ENCODE assay signal across 25 cellular contexts in genomic region chr20:24472426-24472825, GRCh38. TPM values are rescaled to one million over a fixed set of nuclear protein-coding genes. Genes with fewer than 3 reads are reported as not detected.
DNase-seq lines count a peak whose midpoint lies in the region; ATAC-seq, FAIRE-seq and TF ChIP-seq lines count a peak whose summit lies in the region.
"Had no signal": no experiment of that assay in that cellular context is flagged by ENCODE, and none has a peak within 500 bp of the region (broad histone marks: within the 10 kb centered on the region; RNA-seq: fewer than 3 reads in every experiment).

No MANE protein-coding gene starts in this region.

- TF ChIP-seq CTCF in sigmoid colon (IDR thresholded peaks at IDR 0.05), result no peak

- H3K27ac ChIP-seq in substantia nigra (ENCODE audit: low read depth, low read length, poor library complexity, severe bottlenecking), result peak overlapping the region; percentile 19
- H3K27ac ChIP-seq in sigmoid colon, result no peak overlapping the region
- H3K27ac ChIP-seq: BLaER1 treated with 17β-estradiol and CSF1 and Interleukin-3, amounts not matched to agents 10 nM and 100 nM; GM23248 had no signal

- TF ChIP-seq EP300 in sigmoid colon (IDR thresholded peaks at IDR 0.05), result no peak

- H3K4me3 ChIP-seq in sigmoid colon, result no peak overlapping the region
- H3K4me3 ChIP-seq: BLaER1 treated with 17β-estradiol and CSF1 and Interleukin-3, amounts not matched to agents 10 nM and 100 nM; GM23248 had no signal

- ATAC-seq in HG02588 (IDR thresholded peaks at IDR 0.05; ENCODE audit: unreplicated experiment), result no peak

- no peak for TF ChIP-seq POLR2A in sigmoid colon (IDR thresholded peaks at IDR 0.05)

- peak; percentile 67 for DNase-seq in G401 (ENCODE audit: low spot score)
- peak; percentile 67 for DNase-seq in RPMI8226
- DNase-seq in substantia nigra (lab: John Stamatoyannopoulos, UW), result no peak
- DNase-seq in midbrain (lab: John Stamatoyannopoulos, UW), result no peak
- no peak for DNase-seq in sigmoid colon
- DNase-seq: AML-193; CD4-positive, alpha-beta T cell; GM23248; H7; KG1; NCI-H1092; NCI-H1417 treated with DMSO at 0.1 percent for 48 hours; NCI-H1694 treated with DMSO at 0.1 percent for 48 hours; NCI-H2081; NCI-H2171; NCI-H226; NCI-H510A; NCI-H69; SK-N-SH had no signal

- no peaks in the 10 kb centered on the region for H3K36me3 ChIP-seq in sigmoid colon
- H3K36me3 ChIP-seq: BLaER1 treated with 17β-estradiol and CSF1 and Interleukin-3, amounts not matched to agents 10 nM and 100 nM had no signal

- in situ Hi-C loops in G401 (cut with HindIII; ENCODE audit: low sequenced_read_pairs), result no loop called here

- H3K9me3 ChIP-seq in sigmoid colon, result no peaks in the 10 kb centered on the region
- H3K9me3 ChIP-seq: SK-N-SH had no signal

- H3K4me1 ChIP-seq in sigmoid colon, result peaks cover 0 to 28% (median 25%) of the 10 kb centered on the region in 4 donors

- intact Hi-C loops in sigmoid colon (cut with DNase I), result no loop called here

- H3K27me3 ChIP-seq in sigmoid colon, result peaks cover 5 to 94% (median 44%) of the 10 kb centered on the region in 3 donors

- peak; percentile 17 for FAIRE-seq in islet of Langerhans (lab: Jason Lieb, UNC)
- FAIRE-seq: A204.1, D721Med, RCC 7860 had no signal

- WGBS in sigmoid colon, 2 donors, result 61 to 83% methylated on average over 3 of the region's 3 CpGs

RNA-seq across cellular contexts. Expression of gene SYNDIG1, which starts 3.0 kb away (rescaled TPM):
- not detected in 2 replicates for total RNA-seq in G401 (2014; rRNA removed; shearing (Covaris generic))
- under 1 TPM in 3 of 4 donors, not detected in 1; 0.16 to 0.36 (median 0.27) TPM for total RNA-seq in sigmoid colon
- polyA plus RNA-seq in sigmoid colon, result under 1 TPM in 2 of 3 donors, not detected in 1; 0.60 to 0.69 TPM
- total RNA-seq: CD4-positive, alpha-beta T cell had no signal
- polyA plus RNA-seq: SK-N-SH had no signal

Comparison
In these comparisons a context has a peak if more than half of its experiments do, and no peak if none do; other contexts are left out.
1. DNase-seq: peak in G401 (single experiment) and RPMI8226 (single experiment); none in substantia nigra (0 of 49), midbrain (single experiment) and sigmoid colon (single experiment).